8 cellular contexts compared by ENCODE assay signal in genomic region chr17:75271233-75271954, GRCh38. TPM values are rescaled to one million over a fixed set of nuclear protein-coding genes. Genes with fewer than 3 reads are reported as not detected.
DNase-seq lines count a peak whose midpoint lies in the region; ATAC-seq lines count a peak whose summit lies in the region.

No MANE protein-coding gene starts in this region.

- intact Hi-C loops in left colon (cut with DNase I, micrococcal nuclease) = no loop called here

- ATAC-seq in HG02840 (IDR thresholded peaks at IDR 0.05; ENCODE audit: low FRiP score, unreplicated experiment) = peak; percentile 59
- ATAC-seq in left colon = peak; percentile 71

- DNase-seq in NCI-H1436 (lab: John Stamatoyannopoulos, UW) (peak; percentile 74), NCI-H1436 treated with DMSO at 0.1 percent for 48 hours (lab: John Stamatoyannopoulos, UW) (no peak), NCI-H2081 treated with DMSO at 0.1 percent for 48 hours (lab: John Stamatoyannopoulos, UW) (peak; percentile 47), cerebellar cortex (ENCODE audit: low spot score) (peak; percentile 57), left colon (peak; percentile 68 to 85)
- DNase-seq in activated CD4-positive, CD25-positive, alpha-beta regulatory T cell (lab: John Stamatoyannopoulos, UW) = peak; percentile 72 to 86 (median 80)
- peak; percentile 88 to 91 for DNase-seq in stimulated activated CD4-positive, alpha-beta T cell treated with anti-CD3 and anti-CD28 coated beads, Interleukin-2, amount 100 ng/mL, for 24 hours

RNA-seq across cellular contexts. Expression of gene MIF4GD, which starts 0.4 kb away (rescaled TPM):
- 10 to 100 TPM; 18.4 to 24.7 TPM for total RNA-seq in left colon

RNA-seq across cellular contexts. Expression of gene MRPS7, which starts 9.7 kb away (rescaled TPM):
- total RNA-seq in left colon = 10 to 100 TPM; 48.1 to 66.9 TPM

RNA-seq across cellular contexts. Expression of gene GGA3, which starts 10.0 kb away (rescaled TPM):
- 10 to 100 TPM; 39.9 to 46.5 TPM for total RNA-seq in left colon

RNA-seq across cellular contexts. Expression of gene SLC25A19, which starts 17.8 kb away (rescaled TPM):
- total RNA-seq in left colon = 10 to 100 TPM; 10.7 to 14.0 TPM
